Comparison of ENCODE assay signal across 17 cellular contexts in genomic region chr1:202171292-202172014, GRCh38. TPM values are rescaled to one million over a fixed set of nuclear protein-coding genes. Genes with fewer than 3 reads are reported as not detected.
DNase-seq lines count a peak whose midpoint lies in the region; ATAC-seq and TF ChIP-seq lines count a peak whose summit lies in the region.
"Had no signal": no experiment of that assay in that cellular context is flagged by ENCODE, and none has a peak within 500 bp of the region (broad histone marks: within the 10 kb centered on the region; RNA-seq: fewer than 3 reads in every experiment).

No MANE protein-coding gene starts in this region.

- H3K9me2 ChIP-seq in GM23248 (ENCODE audit: insufficient read depth): no peaks in the 10 kb centered on the region

- no peaks in the 10 kb centered on the region for H3F3A ChIP-seq in GM23248 (ENCODE audit: insufficient read depth)
- H3F3A ChIP-seq in neural progenitor cell (ENCODE audit: low read depth): peaks cover 4% of the 10 kb centered on the region

- no peak overlapping the region for H2BK12ac ChIP-seq in neuronal stem cell (ENCODE audit: low read length)

- H3K4me1 Mint-ChIP-seq in activated T-cell treated with anti-CD3 and anti-CD28 coated beads, Interleukin-2, amount 50 U/mL, for 72 hours (ENCODE audit: low read depth): peaks cover 2% of the 10 kb centered on the region
- peaks cover 8% of the 10 kb centered on the region for H3K4me1 Mint-ChIP-seq in neural progenitor cell

- no peak overlapping the region for H3K4ac ChIP-seq in neuronal stem cell (ENCODE audit: low read length)

- no peak overlapping the region for H2BK5ac ChIP-seq in neuronal stem cell (ENCODE audit: low read length)

- peak overlapping the region; percentile 81 for H2AK5ac ChIP-seq in neuronal stem cell (ENCODE audit: low read depth, low read length)

- H3K4me3 ChIP-seq in HEK293 (ENCODE audit: low read depth, low read length): no peak overlapping the region
- peak overlapping the region in 1 of 2 donors; percentile 63 for H3K4me3 ChIP-seq in neuronal stem cell (ENCODE audit: low read length in 2 of 2)
- H3K4me3 ChIP-seq in GM23248: no peak overlapping the region
- no peak overlapping the region for H3K4me3 ChIP-seq in neural progenitor cell
- H3K4me3 ChIP-seq: HAP-1, PC-9 had no signal

- H3K4me2 ChIP-seq in neuronal stem cell (ENCODE audit: insufficient read depth, low read length, poor library complexity, severe bottlenecking) (no peak overlapping the region), GM23248 (ENCODE audit: unreplicated experiment) (no peak overlapping the region), neural progenitor cell (no peak overlapping the region)
- H3K4me2 ChIP-seq: PC-9 had no signal

- H3K79me2 ChIP-seq in GM23248 (ENCODE audit: insufficient read depth) (no peaks in the 10 kb centered on the region), neural progenitor cell (ENCODE audit: low read depth) (no peaks in the 10 kb centered on the region)

- H3K36me3 ChIP-seq in HEK293 (ENCODE audit: control insufficient read depth in 2 of 2, insufficient read depth in 1 of 2, low read length in 2 of 2) (no peaks in the 10 kb centered on the region), neuronal stem cell (replicated peaks in 1 of 2; ENCODE audit: control insufficient read depth in 2 of 2, insufficient read depth in 2 of 2, low read length in 2 of 2) (no peaks in the 10 kb centered on the region), GM23248 (ENCODE audit: low read depth) (no peaks in the 10 kb centered on the region), neural progenitor cell (no peaks in the 10 kb centered on the region)
- H3K36me3 ChIP-seq: BE2C, HAP-1 had no signal

- no peak overlapping the region for H3K27ac Mint-ChIP-seq in activated T-cell treated with anti-CD3 and anti-CD28 coated beads, Interleukin-2, amount 50 U/mL, for 72 hours
- H3K27ac Mint-ChIP-seq in neural progenitor cell: no peak overlapping the region

- no peak overlapping the region for H3K4me3 Mint-ChIP-seq in activated T-cell treated with anti-CD3 and anti-CD28 coated beads, Interleukin-2, amount 50 U/mL, for 72 hours
- H3K4me3 Mint-ChIP-seq in neural progenitor cell: no peak overlapping the region
- H3K4me3 Mint-ChIP-seq: CD4-positive, alpha-beta memory T cell had no signal

- in situ Hi-C loops in GM23248 (cut with MboI): loop anchor here (10.0 kb wide), 1 partner anchor 543 kb away; the partner anchor contains the start of gene SYT2

- H4K20me1 ChIP-seq in GM23248 (ENCODE audit: insufficient read depth) (no peaks in the 10 kb centered on the region), neural progenitor cell (ENCODE audit: low read depth) (no peaks in the 10 kb centered on the region)

- no peak overlapping the region for H3K27ac ChIP-seq in HEK293 (ENCODE audit: extremely low read depth, low read depth, low read length)
- H3K27ac ChIP-seq in neuronal stem cell (replicated peaks; ENCODE audit: low read length): no peak overlapping the region
- no peak overlapping the region for H3K27ac ChIP-seq in GM23248
- H3K27ac ChIP-seq in neural progenitor cell: no peak overlapping the region
- H3K27ac ChIP-seq: PC-9 had no signal

- H3K9ac ChIP-seq in neuronal stem cell (ENCODE audit: low read depth, low read length, poor library complexity): no peak overlapping the region
- no peak overlapping the region for H3K9ac ChIP-seq in GM23248
- H3K9ac ChIP-seq in neural progenitor cell: no peak overlapping the region

- H3K23ac ChIP-seq in neuronal stem cell (ENCODE audit: low read depth, low read length, poor library complexity): no peak overlapping the region

- POLR2A ChIA-PET in HEK293 (lab: Yijun Ruan, JAX): no interaction called here

- H3K27me3 ChIP-seq in neuronal stem cell (ENCODE audit: control insufficient read depth in 3 of 3, insufficient read depth in 3 of 3, low read depth in 1 of 3, low read length in 3 of 3) (peaks cover 0 to 21% (median 0%) of the 10 kb centered on the region in 3 experiments), GM23248 (replicated peaks; ENCODE audit: insufficient read depth) (no peaks in the 10 kb centered on the region), neural progenitor cell (no peaks in the 10 kb centered on the region)
- H3K27me3 ChIP-seq: BE2C had no signal

- no peak overlapping the region for H4K91ac ChIP-seq in neuronal stem cell (ENCODE audit: low read depth, low read length, poor library complexity)

- H3K27me3 Mint-ChIP-seq in activated T-cell treated with anti-CD3 and anti-CD28 coated beads, Interleukin-2, amount 50 U/mL, for 72 hours (ENCODE audit: low read depth): no peaks in the 10 kb centered on the region
- H3K27me3 Mint-ChIP-seq in neural progenitor cell (ENCODE audit: insufficient read depth, low read depth): peaks cover 9% of the 10 kb centered on the region
- H3K27me3 Mint-ChIP-seq: CD4-positive, alpha-beta memory T cell had no signal

- no peak overlapping the region for H2BK120ac ChIP-seq in neuronal stem cell (ENCODE audit: low read depth, low read length)

- H2BK15ac ChIP-seq in neuronal stem cell (ENCODE audit: low read length): no peak overlapping the region

- H3K14ac ChIP-seq in neuronal stem cell (ENCODE audit: low read length): peak overlapping the region; percentile 21

- TF ChIP-seq CTCF in HEK293 (tag by site-specific recombination; IDR thresholded peaks at IDR 0.05): no peak
- no peak for TF ChIP-seq CTCF in neural progenitor cell (IDR thresholded peaks at IDR 0.05)

- no peak overlapping the region for H4K8ac ChIP-seq in neuronal stem cell (ENCODE audit: low read depth, low read length)

- peak overlapping the region; percentile 48 for H3K18ac ChIP-seq in neuronal stem cell (ENCODE audit: low read length)

- no CpG with 5 or more reads among the region's 11 CpGs for WGBS in neuronal stem cell (ENCODE audit: extremely low coverage in 2 of 2, insufficient read length in 2 of 2, insufficient replicate concordance in 1 of 2), 2 donors
- WGBS in GM23248 (ENCODE audit: low coverage in 1 of 2, low lambda C conversion rate in 2 of 2, missing lambda C conversion rate in 2 of 2), 2 experiments: 86 to 89% methylated on average over 7 to 9 of the region's 11 CpGs

- no peaks in the 10 kb centered on the region for H3K36me3 Mint-ChIP-seq in activated T-cell treated with anti-CD3 and anti-CD28 coated beads, Interleukin-2, amount 50 U/mL, for 72 hours (ENCODE audit: insufficient read depth in 2 of 2)
- H3K36me3 Mint-ChIP-seq in neural progenitor cell: no peaks in the 10 kb centered on the region
- H3K36me3 Mint-ChIP-seq: CD4-positive, alpha-beta memory T cell had no signal

- no peaks in the 10 kb centered on the region for H3K9me3 Mint-ChIP-seq in activated T-cell treated with anti-CD3 and anti-CD28 coated beads, Interleukin-2, amount 50 U/mL, for 72 hours
- H3K9me3 Mint-ChIP-seq in neural progenitor cell: no peaks in the 10 kb centered on the region
- H3K9me3 Mint-ChIP-seq: CD4-positive, alpha-beta memory T cell had no signal

- H2AFZ ChIP-seq in neuronal stem cell (ENCODE audit: low read length) (no peak overlapping the region), GM23248 (no peak overlapping the region), neural progenitor cell (replicated peaks) (no peak overlapping the region)
- H2AFZ ChIP-seq: PC-9 had no signal

- H3K4me1 ChIP-seq in HEK293 (ENCODE audit: control insufficient read depth, insufficient read depth, low read length) (no peaks in the 10 kb centered on the region), neuronal stem cell (ENCODE audit: control insufficient read depth in 2 of 2, insufficient read depth in 1 of 2, low read depth in 1 of 2, low read length in 2 of 2) (peaks cover 0 to 6% of the 10 kb centered on the region in 2 donors), GM23248 (ENCODE audit: insufficient read depth) (peaks cover 7% of the 10 kb centered on the region; the same call in 1 of the 2 replicates), neural progenitor cell (no peaks in the 10 kb centered on the region)
- H3K4me1 ChIP-seq: HAP-1 had no signal

- H3K79me1 ChIP-seq in neuronal stem cell (ENCODE audit: low read depth, low read length): no peaks in the 10 kb centered on the region

- no peak for DNase-seq in activated T-cell treated with anti-CD3 and anti-CD28 coated beads, Interleukin-2, amount 50 U/mL, for 72 hours
- no peak for DNase-seq in activated T-cell treated with anti-CD3 and anti-CD28 coated beads, Interleukin-2, amount 50 U/mL, for 1 hour
- DNase-seq in neuronal stem cell (ENCODE audit: low spot score) (no peak), GM23248 (no peak), neural progenitor cell (ENCODE audit: low spot score) (no peak)
- DNase-seq: BE2C; Calu3; CD4-positive, alpha-beta memory T cell; NCI-H2029 treated with DMSO at 0.1 percent for 48 hours; NCI-H2171; PC-9 had no signal

- CTCF ChIA-PET in HEK293 (lab: Yijun Ruan, JAX): no interaction called here

- peak; percentile 52 to 70 for ATAC-seq in activated T-cell treated with anti-CD3 and anti-CD28 coated beads, Interleukin-2, amount 50 U/mL, for 72 hours (replicated peaks in 1 of 2)
- ATAC-seq in esophagus mucosa: peak; percentile 8
- no peak for ATAC-seq in GM21381 (IDR thresholded peaks at IDR 0.05; ENCODE audit: unreplicated experiment)

- H3K9me3 ChIP-seq in HEK293 (ENCODE audit: control insufficient read depth, insufficient read depth, low read depth, low read length) (no peaks in the 10 kb centered on the region), neuronal stem cell (replicated peaks in 1 of 2; ENCODE audit: control insufficient read depth in 2 of 2, insufficient read depth in 1 of 2, low read depth in 1 of 2, low read length in 2 of 2) (no peaks in the 10 kb centered on the region), GM23248 (ENCODE audit: low read depth) (no peaks in the 10 kb centered on the region), neural progenitor cell (ENCODE audit: low read depth) (no peaks in the 10 kb centered on the region)
- H3K9me3 ChIP-seq: BE2C, HAP-1 had no signal

RNA-seq across cellular contexts. Expression of gene PTPN7, which starts 11.1 kb away (rescaled TPM):
- 100 to 1,000 TPM; 196 to 201 TPM for total RNA-seq in activated T-cell treated with anti-CD3 and anti-CD28 coated beads, Interleukin-2, amount 50 U/mL, for 72 hours
- total RNA-seq in esophagus mucosa (1.2 TPM), neural progenitor cell (ENCODE audit: low replicate concordance) (not detected in 2 replicates)
- polyA plus RNA-seq in neuronal stem cell (2013, experiment 1 of 2): not detected
- polyA plus RNA-seq in neuronal stem cell (2013, experiment 2 of 2): not detected
- total RNA-seq in GM23248 (2014; rRNA removed; shearing (Covaris generic)): not detected in 2 replicates
- polyA plus RNA-seq in GM23248 (2016; fragmentation: Nextera tagmentation; extraction: Ambion mirVana): 0.16 TPM in 1 of 2 replicates, not detected in the other
- total RNA-seq: A172, Calu3, PC-9, SK-MEL-5 had no signal

RNA-seq across cellular contexts. Expression of gene LGR6, which starts 22.1 kb away (rescaled TPM):
- total RNA-seq in activated T-cell treated with anti-CD3 and anti-CD28 coated beads, Interleukin-2, amount 50 U/mL, for 72 hours: under 1 TPM; 0.22 to 0.69 TPM
- total RNA-seq in esophagus mucosa (2.7 TPM), neural progenitor cell (ENCODE audit: low replicate concordance) (0.25 TPM in 1 of 2 replicates, not detected in the other)
- 0.21 TPM for polyA plus RNA-seq in neuronal stem cell (2013, experiment 1 of 2)
- polyA plus RNA-seq in neuronal stem cell (2013, experiment 2 of 2): 0.15 TPM
- not detected in 2 replicates for total RNA-seq in GM23248 (2014; rRNA removed; shearing (Covaris generic))
- not detected in 2 replicates for polyA plus RNA-seq in GM23248 (2016; fragmentation: Nextera tagmentation; extraction: Ambion mirVana)
- total RNA-seq: A172, Calu3, SK-MEL-5 had no signal

RNA-seq across cellular contexts. Expression of gene ARL8A, which starts 26.9 kb away (rescaled TPM):
- total RNA-seq in activated T-cell treated with anti-CD3 and anti-CD28 coated beads, Interleukin-2, amount 50 U/mL, for 72 hours: 10 to 100 TPM; 58.1 to 77.1 TPM
- total RNA-seq in esophagus mucosa (38.3 TPM), neural progenitor cell (ENCODE audit: low replicate concordance) (13.3 and 29.6 TPM in 2 replicates)
- polyA plus RNA-seq in neuronal stem cell (2013, experiment 1 of 2): 33.4 TPM
- 32.1 TPM for polyA plus RNA-seq in neuronal stem cell (2013, experiment 2 of 2)
- total RNA-seq in GM23248 (2014; rRNA removed; shearing (Covaris generic)): 25.0 and 32.5 TPM in 2 replicates
- 33.5 and 33.9 TPM in 2 replicates for polyA plus RNA-seq in GM23248 (2016; fragmentation: Nextera tagmentation; extraction: Ambion mirVana)

RNA-seq across cellular contexts. Expression of gene GPR37L1, which starts 48.7 kb away (rescaled TPM):
- not detected for total RNA-seq in activated T-cell treated with anti-CD3 and anti-CD28 coated beads, Interleukin-2, amount 50 U/mL, for 72 hours
- total RNA-seq in esophagus mucosa (0.12 TPM), neural progenitor cell (ENCODE audit: low replicate concordance) (0.06 TPM in 1 of 2 replicates, not detected in the other)
- polyA plus RNA-seq in neuronal stem cell (2013, experiment 1 of 2): 0.06 TPM
- polyA plus RNA-seq in neuronal stem cell (2013, experiment 2 of 2): 0.08 TPM
- total RNA-seq in GM23248 (2014; rRNA removed; shearing (Covaris generic)): not detected in 2 replicates
- 0.03 TPM in 1 of 2 replicates, not detected in the other for polyA plus RNA-seq in GM23248 (2016; fragmentation: Nextera tagmentation; extraction: Ambion mirVana)
- total RNA-seq: CD4-positive, alpha-beta memory T cell; SK-MEL-5 had no signal

Comparison
In these comparisons a context has a peak if more than half of its experiments do, and no peak if none do; other contexts are left out.
1. RNA of gene PTPN7, which starts 11.1 kb away (total RNA-seq): 196 to 201 TPM in activated T-cell treated with anti-CD3 and anti-CD28 coated beads, Interleukin-2, amount 50 U/mL, for 72 hours; 1.2 TPM in esophagus mucosa (single experiment), not detected in GM23248 and not detected in neural progenitor cell; every median in the first group is over 10 times any median in the second.